18 cellular contexts compared by ENCODE assay signal in genomic region chr2:10356459-10356851, GRCh38. TPM values are rescaled to one million over a fixed set of nuclear protein-coding genes. Genes with fewer than 3 reads are reported as not detected.
DNase-seq lines count a peak whose midpoint lies in the region; ATAC-seq and TF ChIP-seq lines count a peak whose summit lies in the region.
"Had no signal": no experiment of that assay in that cellular context is flagged by ENCODE, and none has a peak within 500 bp of the region (broad histone marks: within the 10 kb centered on the region; RNA-seq: fewer than 3 reads in every experiment).

No MANE protein-coding gene starts in this region.

- no peak overlapping the region for H3K4me3 ChIP-seq in upper lobe of left lung
- H3K4me3 ChIP-seq in right atrium auricular region = no peak overlapping the region
- no peak overlapping the region for H3K4me3 ChIP-seq in tibial nerve
- H3K4me3 ChIP-seq: breast epithelium, coronary artery, left lung had no signal

- 68 to 86% methylated on average over 3 to 8 of the region's 8 CpGs for WGBS in upper lobe of left lung, 2 donors
- 83 to 90% methylated on average over 7 to 8 of the region's 8 CpGs for WGBS in tibial nerve, 2 donors

- peaks cover 6 to 52% (median 22%) of the 10 kb centered on the region in 4 donors for H3K4me1 ChIP-seq in upper lobe of left lung
- peaks cover 0 to 9% of the 10 kb centered on the region in 2 donors for H3K4me1 ChIP-seq in right atrium auricular region
- H3K4me1 ChIP-seq in tibial nerve = peaks cover 0 to 7% (median 0%) of the 10 kb centered on the region in 4 donors
- H3K4me1 ChIP-seq: breast epithelium had no signal

- no peak overlapping the region for H3K4me3 Mint-ChIP-seq in chondrocyte (ENCODE audit: unreplicated experiment)
- H3K4me3 Mint-ChIP-seq: B cell, WTC11 had no signal

- H3K27me3 ChIP-seq in upper lobe of left lung = no peaks in the 10 kb centered on the region
- H3K27me3 ChIP-seq in right atrium auricular region = no peaks in the 10 kb centered on the region
- H3K27me3 ChIP-seq in tibial nerve = no peaks in the 10 kb centered on the region
- H3K27me3 ChIP-seq: breast epithelium, left lung, neutrophil had no signal

- H3K4me1 Mint-ChIP-seq in chondrocyte (ENCODE audit: low read depth) = peaks cover 10% of the 10 kb centered on the region

- ATAC-seq in upper lobe of left lung (ENCODE audit: low FRiP score in 2 of 2) = no peak
- ATAC-seq: left lung, WTC11 had no signal

- no peaks in the 10 kb centered on the region for H3K27me3 Mint-ChIP-seq in chondrocyte (ENCODE audit: low read depth)
- H3K27me3 Mint-ChIP-seq: B cell had no signal

- no peaks in the 10 kb centered on the region for H3K36me3 Mint-ChIP-seq in chondrocyte (ENCODE audit: low read depth)
- H3K36me3 Mint-ChIP-seq: WTC11 had no signal

- no peak for TF ChIP-seq EP300 in upper lobe of left lung (IDR thresholded peaks at IDR 0.05)
- TF ChIP-seq EP300 in tibial nerve (IDR thresholded peaks at IDR 0.05) = no peak

- H3K27ac Mint-ChIP-seq in chondrocyte (ENCODE audit: unreplicated experiment) = no peak overlapping the region
- H3K27ac Mint-ChIP-seq: B cell, WTC11 had no signal

- no peak for TF ChIP-seq POLR2A in upper lobe of left lung (IDR thresholded peaks at IDR 0.05)
- no peak for TF ChIP-seq POLR2A in tibial nerve (IDR thresholded peaks at IDR 0.05)

- TF ChIP-seq CTCF in chondrocyte (IDR thresholded peaks at IDR 0.05) (no peak), upper lobe of left lung (IDR thresholded peaks at IDR 0.05) (no peak), right atrium auricular region (IDR thresholded peaks at IDR 0.05) (no peak), tibial nerve (IDR thresholded peaks at IDR 0.05) (no peak)

- DNase-seq in DMS79 treated with DMSO at 0.1 percent for 48 hours (lab: John Stamatoyannopoulos, UW) = peak; percentile 39
- no peak for DNase-seq in DMS79 (lab: John Stamatoyannopoulos, UW)
- peak; percentile 14 for DNase-seq in stimulated activated CD4-positive, alpha-beta T cell treated with anti-CD3 and anti-CD28 coated beads, Interleukin-15, amount 100 ng/mL, for 24 hours
- DNase-seq in stimulated activated CD4-positive, alpha-beta T cell treated with anti-CD3 and anti-CD28 coated beads, Interleukin-2, amount 100 ng/mL, for 24 hours = no peak
- peak; percentile 74 for DNase-seq in chondrocyte (ENCODE audit: low spot score)
- no peak for DNase-seq in upper lobe of left lung
- DNase-seq in right atrium auricular region (ENCODE audit: low spot score) = no peak
- DNase-seq in tibial nerve (ENCODE audit: low spot score in 2 of 2) = no peak
- DNase-seq: head of caudate nucleus, NCI-H226, RPMI8226, SK-N-SH had no signal

- H3K27ac ChIP-seq in upper lobe of left lung = peak overlapping the region in 3 of 4 donors; percentile 6 to 16 (median 11)
- no peak overlapping the region for H3K27ac ChIP-seq in right atrium auricular region
- no peak overlapping the region for H3K27ac ChIP-seq in tibial nerve
- H3K27ac ChIP-seq: breast epithelium, coronary artery, left lung, neutrophil had no signal

- H3K36me3 ChIP-seq in upper lobe of left lung (peaks cover 0 to 22% (median 9%) of the 10 kb centered on the region in 4 donors), right atrium auricular region (no peaks in the 10 kb centered on the region), tibial nerve (peaks cover 0 to 23% (median 0%) of the 10 kb centered on the region in 3 donors)
- H3K36me3 ChIP-seq: breast epithelium had no signal

- H3K9me3 ChIP-seq in upper lobe of left lung = no peaks in the 10 kb centered on the region
- no peaks in the 10 kb centered on the region for H3K9me3 ChIP-seq in right atrium auricular region
- no peaks in the 10 kb centered on the region for H3K9me3 ChIP-seq in tibial nerve
- H3K9me3 ChIP-seq: breast epithelium, left lung, neutrophil, SK-N-SH had no signal

- no peaks in the 10 kb centered on the region for H3K9me3 Mint-ChIP-seq in chondrocyte (ENCODE audit: low read depth)
- H3K9me3 Mint-ChIP-seq: WTC11 had no signal

RNA-seq across cellular contexts. Expression of gene HPCAL1, which starts 53.8 kb away (rescaled TPM):
- total RNA-seq in chondrocyte (18.7 to 44.0 TPM (median 19.3 TPM) in 3 replicates), upper lobe of left lung (100 to 1,000 TPM; 131 to 481 (median 261) TPM), right atrium auricular region (10 to 100 TPM; 28.7 to 35.5 TPM), tibial nerve (10 to 100 TPM; 29.0 to 56.7 (median 34.5) TPM)

Comparison
In these comparisons a context has a peak if more than half of its experiments do, and no peak if none do; other contexts are left out.
1. DNase-seq: peak in DMS79 treated with DMSO at 0.1 percent for 48 hours (single experiment), stimulated activated CD4-positive, alpha-beta T cell treated with anti-CD3 and anti-CD28 coated beads, Interleukin-15, amount 100 ng/mL, for 24 hours (single experiment) and chondrocyte (single experiment); none in DMS79 (single experiment), stimulated activated CD4-positive, alpha-beta T cell treated with anti-CD3 and anti-CD28 coated beads, Interleukin-2, amount 100 ng/mL, for 24 hours (0 of 2), upper lobe of left lung (0 of 2), right atrium auricular region (single experiment) and tibial nerve (0 of 2).
2. H3K27ac ChIP-seq: peak in upper lobe of left lung (3 of 4); none in right atrium auricular region (0 of 2) and tibial nerve (0 of 4).